15 cellular contexts compared by ENCODE assay signal in genomic region chr2:215749092-215749957, GRCh38.
DNase-seq lines count a peak whose midpoint lies in the region; ATAC-seq, FAIRE-seq and TF ChIP-seq lines count a peak whose summit lies in the region.
"Had no signal": no experiment of that assay in that cellular context is flagged by ENCODE, and none has a peak within 500 bp of the region (broad histone marks: within the 10 kb centered on the region; RNA-seq: fewer than 3 reads in every experiment).

No MANE protein-coding gene starts in this region.

- H3K36me3 Mint-ChIP-seq in WTC11, result no peaks in the 10 kb centered on the region
- H3K36me3 Mint-ChIP-seq: memory B cell had no signal

- WGBS in pancreas, 2 donors, result 62 to 66% methylated on average over 11 of the region's 11 CpGs

- no peaks in the 10 kb centered on the region; the same call in 1 of the 2 replicates for H3K9me3 Mint-ChIP-seq in WTC11
- H3K9me3 Mint-ChIP-seq: effector memory CD8-positive, alpha-beta T cell; memory B cell had no signal

- POLR2A ChIA-PET in WTC11 (lab: Charles Lee), result no interaction called here

- no peak overlapping the region for H3K27ac ChIP-seq in pancreas
- H3K27ac ChIP-seq: BLaER1 had no signal

- ATAC-seq in WTC11 (no peak; the same call in 1 of the 2 replicates), pancreas (peak in 3 of 4 donors; percentile 63 to 66 (median 64)), GM21825 (IDR thresholded peaks at IDR 0.05; ENCODE audit: unreplicated experiment) (no peak), HG02852 (IDR thresholded peaks at IDR 0.05; ENCODE audit: unreplicated experiment) (no peak)

- H3K27me3 Mint-ChIP-seq in WTC11 (ENCODE audit: low read depth), result no peaks in the 10 kb centered on the region

- intact Hi-C loops in cardiac septum (cut with DNase I), result no loop called here
- intact Hi-C loops in pancreas (cut with DNase I), result no loop called here

- no peaks in the 10 kb centered on the region for H3K36me3 ChIP-seq in pancreas
- H3K36me3 ChIP-seq: BLaER1 had no signal

- TF ChIP-seq CTCF in WTC11 (IDR thresholded peaks at IDR 0.05) (no peak), pancreas (IDR thresholded peaks at IDR 0.05) (no peak)

- DNase-seq in AG20443 (ENCODE audit: low spot score), result peak; percentile 81
- DNase-seq in WTC11 (ENCODE audit: low spot score), result no peak
- peak; percentile 76 for DNase-seq in cardiac septum (ENCODE audit: low spot score)
- DNase-seq in pancreas, result peak in 4 of 6 donors; percentile 4 to 35 (median 24)
- DNase-seq in T-helper 9 cell, result no peak
- DNase-seq in HPDE6-E6E7 (ENCODE audit: extremely low spot score), result no peak
- DNase-seq: activated T-cell treated with anti-CD3 and anti-CD28 coated beads, Interleukin-2, amount 50 U/mL, for 1 hour; effector memory CD8-positive, alpha-beta T cell; NCI-H2227 treated with DMSO at 0.1 percent for 48 hours had no signal

- H3K4me3 ChIP-seq in pancreas, result no peak overlapping the region
- H3K4me3 ChIP-seq: BLaER1 had no signal

- FAIRE-seq in pancreas (lab: Jason Lieb, UNC), result no peak
- FAIRE-seq: GM12891, H54 had no signal

- CTCF ChIA-PET in WTC11 (lab: Charles Lee), result interaction anchor here (1.6 kb wide), 1 partner anchor 12 kb away, joined by 4 read pairs; no protein-coding TSS in a partner anchor

- no peak overlapping the region for H3K4me3 Mint-ChIP-seq in WTC11
- H3K4me3 Mint-ChIP-seq: effector memory CD8-positive, alpha-beta T cell; memory B cell had no signal

- no peak overlapping the region for H3K27ac Mint-ChIP-seq in WTC11
- H3K27ac Mint-ChIP-seq: memory B cell had no signal

- H3K9me3 ChIP-seq in pancreas, result no peaks in the 10 kb centered on the region
- H3K9me3 ChIP-seq: BLaER1 had no signal

- H3K4me1 ChIP-seq in pancreas, result no peaks in the 10 kb centered on the region

- no peaks in the 10 kb centered on the region for H3K4me1 Mint-ChIP-seq in WTC11
- H3K4me1 Mint-ChIP-seq: memory B cell had no signal

- H3K27me3 ChIP-seq in pancreas, result no peaks in the 10 kb centered on the region
- H3K27me3 ChIP-seq: BLaER1 had no signal

TF ChIP-seq in WTC11, 78 proteins besides CTCF, POLR2A, EP300 and RAD21:
- TF ChIP-seq GABPB1 (CRISPR knock-in tag; IDR thresholded peaks at IDR 0.05), result peak; percentile 81
- no peak for TF ChIP-seq ZBTB21 (CRISPR knock-in tag; IDR thresholded peaks at IDR 0.05; ENCODE audit: borderline replicate concordance)
TF ChIP-seq in WTC11: peak in this region for 1.

Comparison
In these comparisons a context has a peak if more than half of its experiments do, and no peak if none do; other contexts are left out.
1. DNase-seq: peak in AG20443 (single experiment), cardiac septum (single experiment) and pancreas (4 of 6); none in WTC11 (single experiment), T-helper 9 cell (single experiment) and HPDE6-E6E7 (single experiment).
2. ATAC-seq: peak in pancreas (3 of 4); none in WTC11 (single experiment), GM21825 (single experiment) and HG02852 (single experiment).